ENCODE assay signal across 11 cellular contexts in genomic region chr11:122367809-122368231, GRCh38.
DNase-seq lines count a peak whose midpoint lies in the region; ATAC-seq and TF ChIP-seq lines count a peak whose summit lies in the region.
"Had no signal": no experiment of that assay in that cellular context is flagged by ENCODE, and none has a peak within 500 bp of the region (broad histone marks: within the 10 kb centered on the region; RNA-seq: fewer than 3 reads in every experiment).

No MANE protein-coding gene starts in this region.

- no peaks in the 10 kb centered on the region for H3K36me3 ChIP-seq in neuron (ENCODE audit: insufficient read depth, low read length)
- H3K36me3 ChIP-seq: neutrophil had no signal

- CTCF ChIA-PET in AG04450 (lab: Charles Lee): interaction anchor here (0.8 to 1.4 kb wide), 2 partner anchors 138 to 713 kb away, joined by 3 to 5 read pairs; no protein-coding TSS in a partner anchor
- CTCF ChIA-PET in activated CD4-positive, alpha-beta T cell treated with anti-CD3 and anti-CD28 coated beads for 36 hours (lab: Charles Lee): no interaction called here

- no peak overlapping the region for H3K27ac ChIP-seq in AG04450 (ENCODE audit: low read depth, low read length)
- H3K27ac ChIP-seq: neutrophil had no signal

- no peaks in the 10 kb centered on the region for H3K4me1 Mint-ChIP-seq in activated CD4-positive, alpha-beta T cell treated with anti-CD3 and anti-CD28 coated beads for 36 hours
- H3K4me1 Mint-ChIP-seq in activated naive CD8-positive, alpha-beta T cell treated with anti-CD3 and anti-CD28 coated beads, Interleukin-2, amount 50 U/mL, for 24 hours: no peaks in the 10 kb centered on the region
- H3K4me1 Mint-ChIP-seq: activated T-helper 17 cell treated with anti-CD3 and anti-CD28 coated beads, Interleukin-2, amount 50 U/mL, for 72 hours had no signal

- peak; percentile 45 for DNase-seq in AG04450 (ENCODE audit: low read depth, low spot score)
- DNase-seq in amniotic stem cell (lab: John Stamatoyannopoulos, UW): peak; percentile 43
- DNase-seq in foreskin fibroblast: peak; percentile 18 to 70
- DNase-seq in SKM-1 (lab: John Stamatoyannopoulos, UW; ENCODE audit: unreplicated experiment): no peak
- DNase-seq in activated CD4-positive, alpha-beta T cell treated with anti-CD3 and anti-CD28 coated beads for 36 hours: no peak
- no peak for DNase-seq in activated naive CD8-positive, alpha-beta T cell treated with anti-CD3 and anti-CD28 coated beads, Interleukin-2, amount 50 U/mL, for 24 hours
- DNase-seq: NCI-H1048 had no signal

- TF ChIP-seq CTCF in AG04450 (IDR thresholded peaks at IDR 0.05; ENCODE audit: low read depth, low read length): no peak
- TF ChIP-seq CTCF in foreskin fibroblast (IDR thresholded peaks at IDR 0.05; ENCODE audit: low read depth, low read length): no peak

- POLR2A ChIA-PET in AG04450 (lab: Yijun Ruan, JAX): no interaction called here
- POLR2A ChIA-PET in activated CD4-positive, alpha-beta T cell treated with anti-CD3 and anti-CD28 coated beads for 36 hours (lab: Charles Lee): no interaction called here

- no peaks in the 10 kb centered on the region for H3K9me3 Mint-ChIP-seq in activated CD4-positive, alpha-beta T cell treated with anti-CD3 and anti-CD28 coated beads for 36 hours (ENCODE audit: low read depth)
- H3K9me3 Mint-ChIP-seq in activated naive CD8-positive, alpha-beta T cell treated with anti-CD3 and anti-CD28 coated beads, Interleukin-2, amount 50 U/mL, for 24 hours: no peaks in the 10 kb centered on the region
- H3K9me3 Mint-ChIP-seq: activated T-helper 17 cell treated with anti-CD3 and anti-CD28 coated beads, Interleukin-2, amount 50 U/mL, for 72 hours had no signal

- intact Hi-C loops in activated CD4-positive, alpha-beta T cell treated with anti-CD3 and anti-CD28 coated beads for 36 hours (cut with DNase I, micrococcal nuclease): no loop called here

- H3K4me3 ChIP-seq in AG04450 (ENCODE audit: low read depth, low read length): no peak overlapping the region
- peak overlapping the region in 1 of 2 donors; percentile 63 for H3K4me3 ChIP-seq in foreskin fibroblast (ENCODE audit: low read depth in 1 of 2, low read length in 2 of 2)
- H3K4me3 ChIP-seq in neuron (ENCODE audit: low read length): no peak overlapping the region

- no peak overlapping the region for H3K4me3 Mint-ChIP-seq in activated CD4-positive, alpha-beta T cell treated with anti-CD3 and anti-CD28 coated beads for 36 hours
- no peak overlapping the region for H3K4me3 Mint-ChIP-seq in activated naive CD8-positive, alpha-beta T cell treated with anti-CD3 and anti-CD28 coated beads, Interleukin-2, amount 50 U/mL, for 24 hours
- H3K4me3 Mint-ChIP-seq: activated T-helper 17 cell treated with anti-CD3 and anti-CD28 coated beads, Interleukin-2, amount 50 U/mL, for 72 hours had no signal

- H3K27ac Mint-ChIP-seq in activated CD4-positive, alpha-beta T cell treated with anti-CD3 and anti-CD28 coated beads for 36 hours: no peak overlapping the region
- no peak overlapping the region for H3K27ac Mint-ChIP-seq in activated naive CD8-positive, alpha-beta T cell treated with anti-CD3 and anti-CD28 coated beads, Interleukin-2, amount 50 U/mL, for 24 hours
- H3K27ac Mint-ChIP-seq: activated T-helper 17 cell treated with anti-CD3 and anti-CD28 coated beads, Interleukin-2, amount 50 U/mL, for 72 hours had no signal

- no peaks in the 10 kb centered on the region for H3K36me3 Mint-ChIP-seq in activated CD4-positive, alpha-beta T cell treated with anti-CD3 and anti-CD28 coated beads for 36 hours (ENCODE audit: low read depth)
- no peaks in the 10 kb centered on the region for H3K36me3 Mint-ChIP-seq in activated naive CD8-positive, alpha-beta T cell treated with anti-CD3 and anti-CD28 coated beads, Interleukin-2, amount 50 U/mL, for 24 hours (ENCODE audit: low read depth)

- peaks cover 26% of the 10 kb centered on the region for H3K4me1 ChIP-seq in neuron (ENCODE audit: insufficient read depth, low read length)

- H3K27me3 ChIP-seq in AG04450 (ENCODE audit: control insufficient read depth, insufficient read depth, low read length) (no peaks in the 10 kb centered on the region), neuron (ENCODE audit: insufficient read depth, low read length) (no peaks in the 10 kb centered on the region)
- H3K27me3 ChIP-seq: neutrophil had no signal

- H3K9me3 ChIP-seq in AG04450 (ENCODE audit: control insufficient read depth, insufficient read depth, low read length) (no peaks in the 10 kb centered on the region), neuron (ENCODE audit: low read length) (peaks cover 2% of the 10 kb centered on the region)
- H3K9me3 ChIP-seq: neutrophil had no signal

- H2AFZ ChIP-seq in neuron (ENCODE audit: low read depth, low read length): peak overlapping the region; percentile 28

- peaks cover 13% of the 10 kb centered on the region for H3K27me3 Mint-ChIP-seq in activated CD4-positive, alpha-beta T cell treated with anti-CD3 and anti-CD28 coated beads for 36 hours
- no peaks in the 10 kb centered on the region for H3K27me3 Mint-ChIP-seq in activated naive CD8-positive, alpha-beta T cell treated with anti-CD3 and anti-CD28 coated beads, Interleukin-2, amount 50 U/mL, for 24 hours
- H3K27me3 Mint-ChIP-seq: activated T-helper 17 cell treated with anti-CD3 and anti-CD28 coated beads, Interleukin-2, amount 50 U/mL, for 72 hours had no signal

- no peak for ATAC-seq in activated CD4-positive, alpha-beta T cell treated with anti-CD3 and anti-CD28 coated beads for 36 hours
- no peak for ATAC-seq in activated naive CD8-positive, alpha-beta T cell treated with anti-CD3 and anti-CD28 coated beads, Interleukin-2, amount 50 U/mL, for 24 hours
- no peak for ATAC-seq in HG03521 (IDR thresholded peaks at IDR 0.05; ENCODE audit: unreplicated experiment)
- ATAC-seq: activated T-helper 17 cell treated with anti-CD3 and anti-CD28 coated beads, Interleukin-2, amount 50 U/mL, for 72 hours had no signal

Comparison
In these comparisons a context has a peak if more than half of its experiments do, and no peak if none do; other contexts are left out.
1. DNase-seq: peak in AG04450 (single experiment), amniotic stem cell (single experiment) and foreskin fibroblast (2 of 2); none in SKM-1 (single experiment), activated CD4-positive, alpha-beta T cell treated with anti-CD3 and anti-CD28 coated beads for 36 hours (single experiment) and activated naive CD8-positive, alpha-beta T cell treated with anti-CD3 and anti-CD28 coated beads, Interleukin-2, amount 50 U/mL, for 24 hours (single experiment).